In the genomic region with DNA sequence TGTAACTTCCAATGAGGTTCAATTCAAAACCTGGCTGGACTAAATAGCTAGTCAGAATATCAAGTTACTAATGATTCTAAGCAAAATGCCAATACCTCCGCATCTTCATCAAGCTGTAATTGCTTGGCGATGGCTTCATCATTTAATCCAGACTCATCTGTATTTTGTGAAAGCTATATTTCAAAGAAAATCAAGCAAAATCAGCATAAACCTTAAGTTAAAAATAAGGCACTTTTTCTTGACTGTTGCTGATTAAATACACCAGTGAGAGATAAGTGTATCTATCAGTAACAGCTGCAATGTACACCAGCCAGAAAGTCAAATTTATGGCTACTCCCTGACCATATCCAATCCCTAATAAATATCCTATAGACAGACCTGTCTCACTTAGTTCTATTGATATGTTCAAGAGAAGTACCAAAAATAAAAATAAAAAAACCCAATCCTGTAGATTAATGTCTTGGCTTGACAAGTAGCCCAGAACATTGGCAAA, we compare ENCODE assay signal across 2 cellular contexts.
TF ChIP-seq lines count a peak whose summit lies in the region.

No MANE protein-coding gene starts in this region.

TF ChIP-seq in HepG2, 621 proteins besides CTCF, POLR2A, EP300 and RAD21:
- TF ChIP-seq MAFK (conservative IDR thresholded peaks at IDR 0.05 in 1 of 2, IDR thresholded peaks at IDR 0.05 in 1 of 2; ENCODE audit: low read length in 2 of 2) (peak; percentile 44 to 47; a peak in 3 of 4 replicates), NFIC (IDR thresholded peaks at IDR 0.05; ENCODE audit: low read length) (no peak)

TF ChIP-seq in K562, 482 proteins besides CTCF, POLR2A, EP300 and RAD21:
- peak; percentile 69; the same call in 1 of the 2 replicates for TF ChIP-seq ARID1B (IDR thresholded peaks at IDR 0.05)
- TF ChIP-seq, protein P1, sequence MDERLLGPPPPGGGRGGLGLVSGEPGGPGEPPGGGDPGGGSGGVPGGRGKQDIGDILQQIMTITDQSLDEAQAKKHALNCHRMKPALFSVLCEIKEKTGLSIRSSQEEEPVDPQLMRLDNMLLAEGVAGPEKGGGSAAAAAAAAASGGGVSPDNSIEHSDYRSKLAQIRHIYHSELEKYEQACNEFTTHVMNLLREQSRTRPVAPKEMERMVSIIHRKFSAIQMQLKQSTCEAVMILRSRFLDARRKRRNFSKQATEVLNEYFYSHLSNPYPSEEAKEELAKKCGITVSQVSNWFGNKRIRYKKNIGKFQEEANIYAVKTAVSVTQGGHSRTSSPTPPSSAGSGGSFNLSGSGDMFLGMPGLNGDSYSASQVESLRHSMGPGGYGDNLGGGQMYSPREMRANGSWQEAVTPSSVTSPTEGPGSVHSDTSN (CRISPR knock-in tag; IDR thresholded peaks at IDR 0.05; ENCODE audit: low read depth), result no peak
- TF ChIP-seq, protein P1 (tag; conservative IDR thresholded peaks at IDR 0.05; ENCODE audit: low read depth), result peak; percentile 44
- peak; percentile 71 for TF ChIP-seq C11orf30 (IDR thresholded peaks at IDR 0.05; ENCODE audit: low read depth)
- peak; percentile 40 for TF ChIP-seq CBFA2T3 (IDR thresholded peaks at IDR 0.05)
- TF ChIP-seq ZNF583 (CRISPR knock-in tag; IDR thresholded peaks at IDR 0.05), result no peak
- TF ChIP-seq SMARCA4 (IDR thresholded peaks at IDR 0.05), result peak; percentile 33; the same call in 1 of the 2 replicates
- no peak for TF ChIP-seq CCAR2 (IDR thresholded peaks at IDR 0.05; ENCODE audit: low read depth, low read length)
- no peak for TF ChIP-seq ZNF146 (CRISPR knock-in tag; IDR thresholded peaks at IDR 0.05; ENCODE audit: unreplicated experiment)
- TF ChIP-seq, protein P2, sequence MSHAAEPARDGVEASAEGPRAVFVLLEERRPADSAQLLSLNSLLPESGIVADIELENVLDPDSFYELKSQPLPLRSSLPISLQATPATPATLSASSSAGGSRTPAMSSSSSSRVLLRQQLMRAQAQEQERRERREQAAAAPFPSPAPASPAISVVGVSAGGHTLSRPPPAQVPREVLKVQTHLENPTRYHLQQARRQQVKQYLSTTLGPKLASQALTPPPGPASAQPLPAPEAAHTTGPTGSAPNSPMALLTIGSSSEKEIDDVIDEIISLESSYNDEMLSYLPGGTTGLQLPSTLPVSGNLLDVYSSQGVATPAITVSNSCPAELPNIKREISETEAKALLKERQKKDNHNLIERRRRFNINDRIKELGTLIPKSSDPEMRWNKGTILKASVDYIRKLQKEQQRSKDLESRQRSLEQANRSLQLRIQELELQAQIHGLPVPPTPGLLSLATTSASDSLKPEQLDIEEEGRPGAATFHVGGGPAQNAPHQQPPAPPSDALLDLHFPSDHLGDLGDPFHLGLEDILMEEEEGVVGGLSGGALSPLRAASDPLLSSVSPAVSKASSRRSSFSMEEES (CRISPR knock-in tag; IDR thresholded peaks at IDR 0.05), result no peak
- TF ChIP-seq NR4A1 (CRISPR knock-in tag; IDR thresholded peaks at IDR 0.05), result no peak
- no peak for TF ChIP-seq NR4A1 (tag; IDR thresholded peaks at IDR 0.05)
- TF ChIP-seq TEAD4 (IDR thresholded peaks at IDR 0.05; ENCODE audit: low read length), result 0 out of 2 replicates have a peak, but pooled peaks have one; percentile 17
- no peak for TF ChIP-seq TEAD4 (CRISPR knock-in tag; IDR thresholded peaks at IDR 0.05; ENCODE audit: borderline replicate concordance)
- TF ChIP-seq POLR2AphosphoS5 (IDR thresholded peaks at IDR 0.05; ENCODE audit: control insufficient read depth, insufficient read depth, low read depth, low read length), result no peak
- TF ChIP-seq ZNF77 (CRISPR knock-in tag; IDR thresholded peaks at IDR 0.05), result no peak
- TF ChIP-seq ZNF316 (IDR thresholded peaks at IDR 0.05), result peak; percentile 75
- TF ChIP-seq SNRNP70 (optimal IDR thresholded peaks at IDR 0.05; ENCODE audit: low read depth, low read length), result no peak
- peak; percentile 61 for TF ChIP-seq TCF3 (CRISPR knock-in tag; IDR thresholded peaks at IDR 0.05)
- TF ChIP-seq SMARCC2 (IDR thresholded peaks at IDR 0.05; ENCODE audit: low read depth), result no peak
- no peak for TF ChIP-seq NCOA4 (IDR thresholded peaks at IDR 0.05; ENCODE audit: partially characterized antibody)
- TF ChIP-seq MEIS2 (IDR thresholded peaks at IDR 0.05; ENCODE audit: partially characterized antibody), result peak; percentile 48
- TF ChIP-seq, protein P3, sequence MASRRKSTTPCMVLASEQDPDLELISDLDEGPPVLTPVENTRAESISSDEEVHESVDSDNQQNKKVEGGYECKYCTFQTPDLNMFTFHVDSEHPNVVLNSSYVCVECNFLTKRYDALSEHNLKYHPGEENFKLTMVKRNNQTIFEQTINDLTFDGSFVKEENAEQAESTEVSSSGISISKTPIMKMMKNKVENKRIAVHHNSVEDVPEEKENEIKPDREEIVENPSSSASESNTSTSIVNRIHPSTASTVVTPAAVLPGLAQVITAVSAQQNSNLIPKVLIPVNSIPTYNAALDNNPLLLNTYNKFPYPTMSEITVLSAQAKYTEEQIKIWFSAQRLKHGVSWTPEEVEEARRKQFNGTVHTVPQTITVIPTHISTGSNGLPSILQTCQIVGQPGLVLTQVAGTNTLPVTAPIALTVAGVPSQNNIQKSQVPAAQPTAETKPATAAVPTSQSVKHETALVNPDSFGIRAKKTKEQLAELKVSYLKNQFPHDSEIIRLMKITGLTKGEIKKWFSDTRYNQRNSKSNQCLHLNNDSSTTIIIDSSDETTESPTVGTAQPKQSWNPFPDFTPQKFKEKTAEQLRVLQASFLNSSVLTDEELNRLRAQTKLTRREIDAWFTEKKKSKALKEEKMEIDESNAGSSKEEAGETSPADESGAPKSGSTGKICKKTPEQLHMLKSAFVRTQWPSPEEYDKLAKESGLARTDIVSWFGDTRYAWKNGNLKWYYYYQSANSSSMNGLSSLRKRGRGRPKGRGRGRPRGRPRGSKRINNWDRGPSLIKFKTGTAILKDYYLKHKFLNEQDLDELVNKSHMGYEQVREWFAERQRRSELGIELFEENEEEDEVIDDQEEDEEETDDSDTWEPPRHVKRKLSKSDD (conservative IDR thresholded peaks at IDR 0.05; ENCODE audit: low read length), result no peak
- no peak for TF ChIP-seq FOXJ2 (tag; IDR thresholded peaks at IDR 0.05)
- no peak for TF ChIP-seq NFRKB (IDR thresholded peaks at IDR 0.05; ENCODE audit: low read depth)
- TF ChIP-seq SRSF9 (IDR thresholded peaks at IDR 0.05; ENCODE audit: borderline replicate concordance, low read depth, low read length), result no peak
- no peak for TF ChIP-seq NFATC3 (IDR thresholded peaks at IDR 0.05)
- TF ChIP-seq, protein P4, sequence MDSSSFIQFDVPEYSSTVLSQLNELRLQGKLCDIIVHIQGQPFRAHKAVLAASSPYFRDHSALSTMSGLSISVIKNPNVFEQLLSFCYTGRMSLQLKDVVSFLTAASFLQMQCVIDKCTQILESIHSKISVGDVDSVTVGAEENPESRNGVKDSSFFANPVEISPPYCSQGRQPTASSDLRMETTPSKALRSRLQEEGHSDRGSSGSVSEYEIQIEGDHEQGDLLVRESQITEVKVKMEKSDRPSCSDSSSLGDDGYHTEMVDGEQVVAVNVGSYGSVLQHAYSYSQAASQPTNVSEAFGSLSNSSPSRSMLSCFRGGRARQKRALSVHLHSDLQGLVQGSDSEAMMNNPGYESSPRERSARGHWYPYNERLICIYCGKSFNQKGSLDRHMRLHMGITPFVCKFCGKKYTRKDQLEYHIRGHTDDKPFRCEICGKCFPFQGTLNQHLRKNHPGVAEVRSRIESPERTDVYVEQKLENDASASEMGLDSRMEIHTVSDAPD (CRISPR knock-in tag; IDR thresholded peaks at IDR 0.05), result no peak
- TF ChIP-seq, protein P5, sequence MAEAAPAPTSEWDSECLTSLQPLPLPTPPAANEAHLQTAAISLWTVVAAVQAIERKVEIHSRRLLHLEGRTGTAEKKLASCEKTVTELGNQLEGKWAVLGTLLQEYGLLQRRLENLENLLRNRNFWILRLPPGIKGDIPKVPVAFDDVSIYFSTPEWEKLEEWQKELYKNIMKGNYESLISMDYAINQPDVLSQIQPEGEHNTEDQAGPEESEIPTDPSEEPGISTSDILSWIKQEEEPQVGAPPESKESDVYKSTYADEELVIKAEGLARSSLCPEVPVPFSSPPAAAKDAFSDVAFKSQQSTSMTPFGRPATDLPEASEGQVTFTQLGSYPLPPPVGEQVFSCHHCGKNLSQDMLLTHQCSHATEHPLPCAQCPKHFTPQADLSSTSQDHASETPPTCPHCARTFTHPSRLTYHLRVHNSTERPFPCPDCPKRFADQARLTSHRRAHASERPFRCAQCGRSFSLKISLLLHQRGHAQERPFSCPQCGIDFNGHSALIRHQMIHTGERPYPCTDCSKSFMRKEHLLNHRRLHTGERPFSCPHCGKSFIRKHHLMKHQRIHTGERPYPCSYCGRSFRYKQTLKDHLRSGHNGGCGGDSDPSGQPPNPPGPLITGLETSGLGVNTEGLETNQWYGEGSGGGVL (CRISPR knock-in tag; IDR thresholded peaks at IDR 0.05), result no peak
- no peak for TF ChIP-seq PHF8 (IDR thresholded peaks at IDR 0.05; ENCODE audit: borderline replicate concordance, low read length)
- TF ChIP-seq ZBTB17 (CRISPR knock-in tag; IDR thresholded peaks at IDR 0.05), result no peak
- TF ChIP-seq, protein P6, sequence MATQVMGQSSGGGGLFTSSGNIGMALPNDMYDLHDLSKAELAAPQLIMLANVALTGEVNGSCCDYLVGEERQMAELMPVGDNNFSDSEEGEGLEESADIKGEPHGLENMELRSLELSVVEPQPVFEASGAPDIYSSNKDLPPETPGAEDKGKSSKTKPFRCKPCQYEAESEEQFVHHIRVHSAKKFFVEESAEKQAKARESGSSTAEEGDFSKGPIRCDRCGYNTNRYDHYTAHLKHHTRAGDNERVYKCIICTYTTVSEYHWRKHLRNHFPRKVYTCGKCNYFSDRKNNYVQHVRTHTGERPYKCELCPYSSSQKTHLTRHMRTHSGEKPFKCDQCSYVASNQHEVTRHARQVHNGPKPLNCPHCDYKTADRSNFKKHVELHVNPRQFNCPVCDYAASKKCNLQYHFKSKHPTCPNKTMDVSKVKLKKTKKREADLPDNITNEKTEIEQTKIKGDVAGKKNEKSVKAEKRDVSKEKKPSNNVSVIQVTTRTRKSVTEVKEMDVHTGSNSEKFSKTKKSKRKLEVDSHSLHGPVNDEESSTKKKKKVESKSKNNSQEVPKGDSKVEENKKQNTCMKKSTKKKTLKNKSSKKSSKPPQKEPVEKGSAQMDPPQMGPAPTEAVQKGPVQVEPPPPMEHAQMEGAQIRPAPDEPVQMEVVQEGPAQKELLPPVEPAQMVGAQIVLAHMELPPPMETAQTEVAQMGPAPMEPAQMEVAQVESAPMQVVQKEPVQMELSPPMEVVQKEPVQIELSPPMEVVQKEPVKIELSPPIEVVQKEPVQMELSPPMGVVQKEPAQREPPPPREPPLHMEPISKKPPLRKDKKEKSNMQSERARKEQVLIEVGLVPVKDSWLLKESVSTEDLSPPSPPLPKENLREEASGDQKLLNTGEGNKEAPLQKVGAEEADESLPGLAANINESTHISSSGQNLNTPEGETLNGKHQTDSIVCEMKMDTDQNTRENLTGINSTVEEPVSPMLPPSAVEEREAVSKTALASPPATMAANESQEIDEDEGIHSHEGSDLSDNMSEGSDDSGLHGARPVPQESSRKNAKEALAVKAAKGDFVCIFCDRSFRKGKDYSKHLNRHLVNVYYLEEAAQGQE (CRISPR knock-in tag; IDR thresholded peaks at IDR 0.05; ENCODE audit: low read depth), result no peak
- TF ChIP-seq NFIX (CRISPR knock-in tag; IDR thresholded peaks at IDR 0.05; ENCODE audit: low read depth), result no peak
- TF ChIP-seq ZNF232 (CRISPR knock-in tag; IDR thresholded peaks at IDR 0.05), result no peak
- TF ChIP-seq MAFG (tag; conservative IDR thresholded peaks at IDR 0.05), result peak; percentile 67
- TF ChIP-seq TAL1 (IDR thresholded peaks at IDR 0.05), result peak; percentile 42; the same call in 1 of the 2 replicates
- TF ChIP-seq PRPF4 (IDR thresholded peaks at IDR 0.05; ENCODE audit: insufficient read depth, low read depth, low read length, poor library complexity, severe bottlenecking), result no peak
- no peak for TF ChIP-seq NUFIP1 (IDR thresholded peaks at IDR 0.05; ENCODE audit: partially characterized antibody)
- TF ChIP-seq DPF2 (IDR thresholded peaks at IDR 0.05), result 0 out of 2 replicates have a peak, but pooled peaks have one; percentile 30
- no peak for TF ChIP-seq SP1 (CRISPR knock-in tag; IDR thresholded peaks at IDR 0.05)
